24 cellular contexts compared by ENCODE assay signal in the genomic region with DNA sequence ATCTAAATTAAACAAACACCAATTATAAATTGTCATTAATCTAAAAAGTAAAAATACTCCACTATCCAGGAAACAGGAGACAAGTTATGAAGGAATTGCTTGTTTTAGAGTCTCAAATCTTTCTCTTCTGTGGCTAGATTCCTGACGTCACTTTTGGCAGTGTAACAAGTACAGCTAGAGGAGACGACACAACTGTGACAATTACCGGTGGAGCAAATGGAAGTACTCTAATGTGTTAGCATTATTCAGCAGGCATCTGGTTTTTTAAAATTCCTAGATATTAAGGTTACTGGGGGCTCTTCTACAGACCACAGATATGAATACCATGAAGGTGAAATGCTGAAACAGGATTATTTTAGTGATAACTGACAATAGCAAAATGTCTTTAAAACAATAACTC.
A peak's percentile ranks its signal among the peaks of the same experiment; 100 is the strongest.
DNase-seq lines count a peak whose midpoint lies in the region; ATAC-seq and TF ChIP-seq lines count a peak whose summit lies in the region.
"Had no signal": no experiment of that assay in that cellular context is flagged by ENCODE, and none has a peak within 500 bp of the region (broad histone marks: within the 10 kb centered on the region; RNA-seq: fewer than 3 reads in every experiment).

No MANE protein-coding gene starts in this region.

- H3K36me3 ChIP-seq in SK-N-MC (ENCODE audit: insufficient read depth, low read length), result no peaks in the 10 kb centered on the region
- H3K36me3 ChIP-seq: sigmoid colon, uterus had no signal

- DNase-seq in LHCN-M2 (ENCODE audit: low read depth) (peak; percentile 19), SK-N-MC (ENCODE audit: low read depth, low spot score) (no peak), left kidney (ENCODE audit: low read depth, low spot score) (peak; percentile 69), sciatic nerve (ENCODE audit: low spot score) (peak; percentile 30), nephron progenitor cell (no peak), NCI-H2171 treated with DMSO at 0.1 percent for 48 hours (lab: John Stamatoyannopoulos, UW) (no peak), GM20000 (ENCODE audit: low spot score) (no peak)
- DNase-seq: activated CD4-positive, alpha-beta memory T cell treated with anti-CD3 and anti-CD28 coated beads, Interleukin-2, amount 10 ng/mL, durations not matched to agents 7 days and 5 days; activated CD4-positive, alpha-beta T cell treated with anti-CD3 and anti-CD28 coated beads for 1 hour; activated CD8-positive, alpha-beta memory T cell treated with anti-CD3 and anti-CD28 coated beads, Interleukin-2, amount 50 U/mL, for 48 hours; activated naive CD4-positive, alpha-beta T cell treated with anti-CD3 and anti-CD28 coated beads, Interleukin-2, amount 50 U/mL, for 16 hours; CD8-positive, alpha-beta T cell; islet precursor cell; NCI-H510A treated with DMSO at 0.1 percent for 48 hours; sigmoid colon; stimulated activated CD4-positive, alpha-beta T cell treated with anti-CD3 and anti-CD28 coated beads, Interleukin-4, amount 100 ng/mL, for 4 hours; stimulated activated naive CD4-positive, alpha-beta T cell; T-helper 17 cell; uterus had no signal

- no peak overlapping the region for H3K27ac Mint-ChIP-seq in nephron progenitor cell
- H3K27ac Mint-ChIP-seq: activated CD4-positive, alpha-beta memory T cell treated with anti-CD3 and anti-CD28 coated beads, Interleukin-2, amount 10 ng/mL, durations not matched to agents 7 days and 5 days; activated T-helper 17 cell treated with anti-CD3 and anti-CD28 coated beads, Interleukin-2, amount 50 U/mL, for 72 hours; CD8-positive, alpha-beta T cell; GM23338; T-helper 17 cell had no signal

- no peaks in the 10 kb centered on the region for H3K27me3 Mint-ChIP-seq in nephron progenitor cell (ENCODE audit: low read depth, poor library complexity)
- H3K27me3 Mint-ChIP-seq: activated CD4-positive, alpha-beta memory T cell treated with anti-CD3 and anti-CD28 coated beads, Interleukin-2, amount 10 ng/mL, durations not matched to agents 7 days and 5 days; activated T-helper 17 cell treated with anti-CD3 and anti-CD28 coated beads, Interleukin-2, amount 50 U/mL, for 72 hours; T-helper 17 cell had no signal

- H3K36me3 Mint-ChIP-seq in nephron progenitor cell (ENCODE audit: low read depth), result no peaks in the 10 kb centered on the region
- H3K36me3 Mint-ChIP-seq: CD8-positive, alpha-beta T cell had no signal

- H3K4me3 ChIP-seq in SK-N-MC, result peak overlapping the region; percentile 6; the same call in 1 of the 2 replicates
- H3K4me3 ChIP-seq: coronary artery, GM23338, sigmoid colon, uterus had no signal

- no peaks in the 10 kb centered on the region for H3K9me3 Mint-ChIP-seq in nephron progenitor cell
- H3K9me3 Mint-ChIP-seq: GM23338 had no signal

- ATAC-seq in sciatic nerve, result peak; percentile 53
- ATAC-seq: activated T-helper 17 cell treated with anti-CD3 and anti-CD28 coated beads, Interleukin-2, amount 50 U/mL, for 72 hours; CD8-positive, alpha-beta T cell; GM23338; T-helper 17 cell had no signal

- no peak overlapping the region for H3K9ac ChIP-seq in SK-N-MC (ENCODE audit: insufficient read length)
- H3K9ac ChIP-seq: parathyroid adenoma had no signal

- no peaks in the 10 kb centered on the region for H3K9me3 ChIP-seq in SK-N-MC (ENCODE audit: low read depth, low read length)
- H3K9me3 ChIP-seq: sigmoid colon, uterus had no signal

- no peak overlapping the region for H3K27ac ChIP-seq in SK-N-MC
- H3K27ac ChIP-seq: coronary artery, HL-60, parathyroid adenoma, sigmoid colon, uterus had no signal

- no peaks in the 10 kb centered on the region for H3K4me1 Mint-ChIP-seq in nephron progenitor cell
- H3K4me1 Mint-ChIP-seq: activated CD4-positive, alpha-beta memory T cell treated with anti-CD3 and anti-CD28 coated beads, Interleukin-2, amount 10 ng/mL, durations not matched to agents 7 days and 5 days; activated T-helper 17 cell treated with anti-CD3 and anti-CD28 coated beads, Interleukin-2, amount 50 U/mL, for 72 hours; GM23338; T-helper 17 cell had no signal

- intact Hi-C loops in sciatic nerve (cut with DNase I), result no loop called here

- TF ChIP-seq CTCF in nephron progenitor cell (IDR thresholded peaks at IDR 0.05) (no peak), GM20000 (IDR thresholded peaks at IDR 0.05; ENCODE audit: extremely low read depth, missing control alignments) (no peak)

- H3K4me3 Mint-ChIP-seq in nephron progenitor cell, result no peak overlapping the region
- H3K4me3 Mint-ChIP-seq: activated CD4-positive, alpha-beta memory T cell treated with anti-CD3 and anti-CD28 coated beads, Interleukin-2, amount 10 ng/mL, durations not matched to agents 7 days and 5 days; activated T-helper 17 cell treated with anti-CD3 and anti-CD28 coated beads, Interleukin-2, amount 50 U/mL, for 72 hours; CD8-positive, alpha-beta T cell; GM23338; T-helper 17 cell had no signal

Comparison
In these comparisons a context has a peak if more than half of its experiments do, and no peak if none do; other contexts are left out.
1. DNase-seq: peak in LHCN-M2 (single experiment), left kidney (single experiment) and sciatic nerve (single experiment); none in SK-N-MC (single experiment), nephron progenitor cell (single experiment), NCI-H2171 treated with DMSO at 0.1 percent for 48 hours (single experiment) and GM20000 (single experiment).